In genomic region chr1:109884242-109884891, GRCh38 we compare ENCODE assay signal across 23 cellular contexts. TPM values are rescaled to one million over a fixed set of nuclear protein-coding genes. Genes with fewer than 3 reads are reported as not detected.
DNase-seq lines count a peak whose midpoint lies in the region; ATAC-seq, FAIRE-seq and TF ChIP-seq lines count a peak whose summit lies in the region.
"Had no signal": no experiment of that assay in that cellular context is flagged by ENCODE, and none has a peak within 500 bp of the region (broad histone marks: within the 10 kb centered on the region; RNA-seq: fewer than 3 reads in every experiment).

No MANE protein-coding gene starts in this region.

- BruUV-seq in HepG2 (replicated peaks; lab: Mats Ljungman, UMichigan) = no TSS peak

- H3K4me3 ChIP-seq in dorsolateral prefrontal cortex (no peak overlapping the region), HepG2 (replicated peaks in 1 of 3; ENCODE audit: insufficient read depth in 1 of 3, low read depth in 2 of 3, low read length in 3 of 3) (peak overlapping the region in 1 of 3 experiments; percentile 30; a peak in 2 of 6 replicates), testis (no peak overlapping the region), body of pancreas (no peak overlapping the region)
- H3K4me3 ChIP-seq: GM23248, lower lobe of right lung, Peyer's patch, right lobe of liver had no signal

- H3K4me2 ChIP-seq in HepG2 (ENCODE audit: low read depth, low read length) = peak overlapping the region; percentile 79

- H3K9me3 ChIP-seq in HepG2 (ENCODE audit: low read length) = no peaks in the 10 kb centered on the region
- H3K9me3 ChIP-seq in testis = no peaks in the 10 kb centered on the region
- H3K9me3 ChIP-seq in body of pancreas = no peaks in the 10 kb centered on the region
- H3K9me3 ChIP-seq: lower lobe of right lung, Peyer's patch, right lobe of liver had no signal

- no peak for TF ChIP-seq EP300 in HepG2 (IDR thresholded peaks at IDR 0.05; ENCODE audit: low read depth in 2 of 2, low read length in 2 of 2)
- no peak for TF ChIP-seq EP300 in HepG2 (CRISPR knock-in tag; IDR thresholded peaks at IDR 0.05; ENCODE audit: borderline replicate concordance)

- H3K79me2 ChIP-seq in HepG2 (ENCODE audit: insufficient read depth, low read length) = no peaks in the 10 kb centered on the region
- H3K79me2 ChIP-seq: parathyroid adenoma had no signal

- H2AFZ ChIP-seq in HepG2 (ENCODE audit: low read length) = no peak overlapping the region
- H2AFZ ChIP-seq: GM23248, parathyroid adenoma had no signal

- no peak for ATAC-seq in activated CD4-positive, CD25-positive, alpha-beta regulatory T cell treated with anti-CD3 and anti-CD28 coated beads, Interleukin-2, amount 50 U/mL, for 24 hours
- ATAC-seq in HepG2 (no peak), body of pancreas (no peak)
- ATAC-seq: effector memory CD8-positive, alpha-beta T cell; lower lobe of right lung had no signal

- DNase-seq in activated CD4-positive, CD25-positive, alpha-beta regulatory T cell treated with anti-CD3 and anti-CD28 coated beads, Interleukin-2, amount 50 U/mL, for 72 hours = peak; percentile 18
- DNase-seq in dorsolateral prefrontal cortex = no peak
- no peak for DNase-seq in HepG2 (ENCODE audit: low spot score)
- DNase-seq in testis = peak; percentile 43
- no peak for DNase-seq in NK-92 (lab: John Stamatoyannopoulos, UW; ENCODE audit: unreplicated experiment)
- no peak for DNase-seq in body of pancreas
- no peak for DNase-seq in GM13977 (ENCODE audit: low spot score)
- DNase-seq: activated CD4-positive, alpha-beta T cell treated with anti-CD3 and anti-CD28 coated beads, Interleukin-2, amount 10 ng/mL, durations not matched to agents 7 days and 5 days; DMS153; effector memory CD8-positive, alpha-beta T cell; GM23248; lower lobe of right lung; MV-4-11; NCI-H146; NCI-H510A; NK-92 treated with Interleukin-12 subunit alpha and Interleukin-12 subunit beta, amount 100 ng/mL, for 24 hours; Peyer's patch had no signal

- H3K9ac ChIP-seq in HepG2 (ENCODE audit: insufficient read depth, low read depth, low read length) = no peak overlapping the region
- H3K9ac ChIP-seq: GM23248, parathyroid adenoma had no signal

- 9% methylated on average over 7 of the region's 8 CpGs for WGBS in HepG2 (ENCODE audit: low lambda C conversion rate)
- WGBS in testis, 2 donors = 87 to 88% methylated on average over 8 of the region's 8 CpGs
- 83 to 86% methylated on average over 8 of the region's 8 CpGs for WGBS in body of pancreas, 2 donors

- CTCF ChIA-PET in HepG2 (lab: Yijun Ruan, JAX; ENCODE audit: low intra/inter-chr PET ratio, low total read pairs) = no interaction called here

- no peaks in the 10 kb centered on the region for H4K20me1 ChIP-seq in HepG2 (ENCODE audit: insufficient read depth, low read length)

- H3K27me3 ChIP-seq in dorsolateral prefrontal cortex = no peaks in the 10 kb centered on the region
- peaks cover 0 to 4% of the 10 kb centered on the region in 2 experiments; a peak in 2 of 5 replicates for H3K27me3 ChIP-seq in HepG2 (ENCODE audit: control insufficient read depth in 1 of 2, insufficient read depth in 2 of 2, low read length in 2 of 2)
- no peaks in the 10 kb centered on the region for H3K27me3 ChIP-seq in testis
- no peaks in the 10 kb centered on the region for H3K27me3 ChIP-seq in body of pancreas
- H3K27me3 ChIP-seq: Peyer's patch, right lobe of liver had no signal

- intact Hi-C loops in dorsolateral prefrontal cortex (cut with DNase I) (loop anchor here in 1 of 2 donors (5.0 kb wide), 1 partner anchor 98 kb away; the partner anchor contains the start of gene AHCYL1), HepG2 (cut with micrococcal nuclease; ENCODE audit: unreplicated experiment) (no loop called here), testis (cut with DNase I; ENCODE audit: low total_unique reads) (no loop called here), body of pancreas (cut with DNase I) (no loop called here)

- TF ChIP-seq CTCF in dorsolateral prefrontal cortex (IDR thresholded peaks at IDR 0.05 in 54 of 56, conservative IDR thresholded peaks at IDR 0.05 in 2 of 56; ENCODE audit: low read depth in 1 of 56, partially characterized antibody in 56 of 56) (no peak), HepG2 (CRISPR knock-in tag; IDR thresholded peaks at IDR 0.05) (no peak), testis (IDR thresholded peaks at IDR 0.05) (no peak), body of pancreas (IDR thresholded peaks at IDR 0.05) (no peak), GM13977 (IDR thresholded peaks at IDR 0.05; ENCODE audit: extremely low read depth, insufficient read depth, missing control alignments) (no peak)

- no peak for FAIRE-seq in HepG2 (lab: Jason Lieb, UNC)
- FAIRE-seq: colon, GM18507 had no signal

- no peak for TF ChIP-seq RAD21 in HepG2 (CRISPR knock-in tag; IDR thresholded peaks at IDR 0.05)

- H3K36me3 ChIP-seq in HepG2 (replicated peaks in 1 of 2; ENCODE audit: control insufficient read depth in 1 of 2, insufficient read depth in 2 of 2, low read length in 2 of 2) = no peaks in the 10 kb centered on the region
- H3K36me3 ChIP-seq in testis (ENCODE audit: low read depth, missing control alignments) = no peaks in the 10 kb centered on the region
- no peaks in the 10 kb centered on the region for H3K36me3 ChIP-seq in body of pancreas (replicated peaks in 1 of 2; ENCODE audit: insufficient read depth in 1 of 2, low read depth in 2 of 2)
- H3K36me3 ChIP-seq: lower lobe of right lung, Peyer's patch, right lobe of liver had no signal

- TF ChIP-seq POLR2A in HepG2 (IDR thresholded peaks at IDR 0.05; ENCODE audit: insufficient read depth in 1 of 2, low read depth in 2 of 2, low read length in 2 of 2) (no peak), testis (IDR thresholded peaks at IDR 0.05) (no peak), body of pancreas (IDR thresholded peaks at IDR 0.05) (no peak)

- H3K4me1 ChIP-seq in HepG2 (ENCODE audit: insufficient read depth, low read length) (peaks cover 79% of the 10 kb centered on the region), testis (peaks cover 14% of the 10 kb centered on the region), body of pancreas (peaks cover 5% of the 10 kb centered on the region)
- H3K4me1 ChIP-seq: parathyroid adenoma, right lobe of liver had no signal

- POLR2A ChIA-PET in HepG2 (lab: Yijun Ruan, JAX) = interaction anchor here (1.0 to 1.1 kb wide), 2 partner anchors 12 to 17 kb away, joined by 3 to 4 read pairs; no protein-coding TSS in a partner anchor

- H3K27ac ChIP-seq in dorsolateral prefrontal cortex = peak overlapping the region in 40 of 59 donors; percentile 73 to 99 (median 93)
- no peak overlapping the region for H3K27ac ChIP-seq in HepG2 (ENCODE audit: extremely low read length, insufficient read depth, low read length)
- H3K27ac ChIP-seq in testis = peak overlapping the region in 1 of 2 donors; percentile 28
- no peak overlapping the region for H3K27ac ChIP-seq in body of pancreas
- H3K27ac ChIP-seq: 22Rv1, GM23248, parathyroid adenoma, right lobe of liver had no signal

- in situ Hi-C loops in HepG2 (cut with HindIII; ENCODE audit: extremely low pct_ligation_motif_present, low pct_unique_long_range_greater_than_20kb) (no loop called here), GM13977 (cut with MboI; ENCODE audit: low pct_unique_long_range_greater_than_20kb, low sequenced_read_pairs, unreplicated experiment) (no loop called here)

RNA-seq across cellular contexts. Expression of gene CSF1, which starts 26.3 kb away (rescaled TPM):
- total RNA-seq in dorsolateral prefrontal cortex = 10 to 100 TPM in 117 of 120 experiments, 1 to 10 TPM in 3; 8.9 to 51.5 (median 20.8) TPM
- 1.9 and 4.6 TPM in 2 replicates for total RNA-seq in HepG2 (2016; rRNA removed; fragmentation: Illumina TruSeq; extraction: Trizol)
- 0.71 and 1.2 TPM in 2 replicates for total RNA-seq in HepG2 (2016; cell fraction: cytosol; rRNA removed; fragmentation: Illumina TruSeq; extraction: Trizol; ENCODE audit: low read depth)
- total RNA-seq in HepG2 (2016; cell fraction: insoluble cytoplasmic fraction; rRNA removed; fragmentation: Illumina TruSeq; extraction: Trizol) = 1.8 and 4.9 TPM in 2 replicates
- total RNA-seq in HepG2 (2016; cell fraction: membrane; rRNA removed; fragmentation: Illumina TruSeq; extraction: Trizol) = 1.3 and 2.0 TPM in 2 replicates
- 7.8 and 7.9 TPM in 2 replicates for total RNA-seq in HepG2 (2016; cell fraction: nucleus; rRNA removed; fragmentation: Illumina TruSeq; extraction: Trizol)
- polyA plus RNA-seq in HepG2 (2011; rRNA removed) = 13.3 and 21.0 TPM in 2 replicates
- polyA plus RNA-seq in HepG2 (2011; cell fraction: cytosol; rRNA removed) = 10.4 and 15.2 TPM in 2 replicates
- 23.0 and 27.9 TPM in 2 replicates for polyA plus RNA-seq in HepG2 (2011; cell fraction: nucleus; rRNA removed)
- 5.3 and 17.7 TPM in 2 replicates for polyA plus RNA-seq in HepG2 (2012)
- 0.42 and 0.62 TPM in 2 replicates for polyA plus RNA-seq in HepG2 (2016; cell fraction: cytosol; fragmentation: Illumina TruSeq; extraction: Trizol; ENCODE audit: low read depth)
- polyA plus RNA-seq in HepG2 (2016; cell fraction: insoluble cytoplasmic fraction; fragmentation: Illumina TruSeq; extraction: Trizol; ENCODE audit: low read depth) = 1.8 and 2.7 TPM in 2 replicates
- polyA plus RNA-seq in HepG2 (2016; cell fraction: membrane; fragmentation: Illumina TruSeq; extraction: Trizol; ENCODE audit: low read depth) = 0.71 and 1.0 TPM in 2 replicates
- polyA plus RNA-seq in HepG2 (2016; cell fraction: nucleus; fragmentation: Illumina TruSeq; extraction: Trizol; ENCODE audit: insufficient read depth, low read depth) = 14.8 and 15.3 TPM in 2 replicates
- 1.1 and 12.0 TPM in 2 replicates for polyA minus RNA-seq in HepG2 (2011; rRNA and poly(A)+ RNA removed; ENCODE audit: low replicate concordance)
- 11.0 and 19.9 TPM in 2 replicates for polyA minus RNA-seq in HepG2 (2011; cell fraction: cytosol; rRNA and poly(A)+ RNA removed)
- 7.9 and 15.2 TPM in 2 replicates for polyA minus RNA-seq in HepG2 (2011; cell fraction: nucleus; rRNA and poly(A)+ RNA removed)
- 10 to 100 TPM in 1 of 2 donors, 1 to 10 TPM in 1; 9.8 to 10.9 TPM for total RNA-seq in testis
- 14.2 TPM for polyA plus RNA-seq in testis (ENCODE audit: insufficient read depth, low read depth, low replicate concordance)
- 10 to 100 TPM; 26.7 to 60.7 TPM for total RNA-seq in body of pancreas

Comparison
In these comparisons a context has a peak if more than half of its experiments do, and no peak if none do; other contexts are left out.
1. DNase-seq: peak in activated CD4-positive, CD25-positive, alpha-beta regulatory T cell treated with anti-CD3 and anti-CD28 coated beads, Interleukin-2, amount 50 U/mL, for 72 hours (single experiment) and testis (single experiment); none in dorsolateral prefrontal cortex (0 of 10), HepG2 (single experiment), NK-92 (single experiment), body of pancreas (0 of 4) and GM13977 (single experiment).
2. H3K27ac ChIP-seq: peak in dorsolateral prefrontal cortex (40 of 59); none in HepG2 (single experiment) and body of pancreas (0 of 4).